In the genomic region with DNA sequence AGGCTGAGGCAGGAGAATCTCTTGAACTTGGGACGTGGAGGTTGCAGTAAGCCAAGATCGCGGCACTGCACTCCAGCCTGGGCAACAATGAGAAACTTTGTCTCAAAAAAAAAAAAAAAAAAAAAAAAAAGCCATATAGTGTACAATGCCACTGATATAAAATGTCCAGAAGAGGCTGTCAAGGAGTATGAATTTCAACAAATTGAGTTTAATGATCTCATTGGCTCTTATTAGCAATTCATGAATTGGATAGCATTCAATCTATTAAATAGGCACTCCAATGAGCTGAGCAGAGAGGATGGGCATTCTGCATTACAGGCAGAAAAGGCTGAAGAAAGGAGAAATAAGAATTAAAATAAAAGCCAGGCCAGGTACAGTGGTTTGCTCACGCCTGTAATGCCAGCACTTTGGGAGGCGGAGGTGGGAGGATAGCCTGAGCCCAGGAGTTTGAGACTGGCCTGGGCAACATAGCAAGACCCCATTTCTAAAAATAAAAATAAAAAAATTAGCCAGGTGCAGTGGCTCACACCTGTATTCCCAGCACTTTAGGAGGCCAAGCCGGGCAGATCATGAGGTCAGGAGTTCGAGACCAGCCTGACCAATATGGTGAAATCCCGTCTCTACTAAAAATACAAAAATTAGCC, we compare ENCODE assay signal across 8 cellular contexts. TPM values are rescaled to one million over a fixed set of nuclear protein-coding genes. Genes with fewer than 3 reads are reported as not detected.
A peak's percentile ranks its signal among the peaks of the same experiment; 100 is the strongest.
DNase-seq lines count a peak whose midpoint lies in the region; ATAC-seq and TF ChIP-seq lines count a peak whose summit lies in the region.

No MANE protein-coding gene starts in this region.

- H3K36me3 Mint-ChIP-seq in activated CD4-positive, alpha-beta T cell treated with anti-CD3 and anti-CD28 coated beads, Interleukin-2, amount 10 ng/mL, durations not matched to agents 7 days and 5 days (ENCODE audit: low read depth), result peaks cover 16% of the 10 kb centered on the region
- H3K36me3 Mint-ChIP-seq in activated naive CD8-positive, alpha-beta T cell treated with anti-CD3 and anti-CD28 coated beads, Interleukin-2, amount 10 ng/mL, durations not matched to agents 7 days and 5 days, result peaks cover 2% of the 10 kb centered on the region

- H3K9me3 Mint-ChIP-seq in activated CD4-positive, alpha-beta T cell treated with anti-CD3 and anti-CD28 coated beads, Interleukin-2, amount 10 ng/mL, durations not matched to agents 7 days and 5 days, result no peaks in the 10 kb centered on the region
- no peaks in the 10 kb centered on the region for H3K9me3 Mint-ChIP-seq in activated naive CD8-positive, alpha-beta T cell treated with anti-CD3 and anti-CD28 coated beads, Interleukin-2, amount 10 ng/mL, durations not matched to agents 7 days and 5 days

- no peak for ATAC-seq in activated naive CD8-positive, alpha-beta T cell treated with anti-CD3 and anti-CD28 coated beads, Interleukin-2, amount 10 ng/mL, durations not matched to agents 7 days and 5 days (ENCODE audit: low read depth)
- ATAC-seq in left lung, result no peak
- ATAC-seq in HG02852 (IDR thresholded peaks at IDR 0.05; ENCODE audit: unreplicated experiment), result no peak

- POLR2A ChIA-PET in activated CD4-positive, alpha-beta T cell treated with anti-CD3 and anti-CD28 coated beads, Interleukin-2, amount 10 ng/mL, durations not matched to agents 7 days and 5 days (lab: Charles Lee), result interaction anchor here (0.6 to 1.4 kb wide), 2 partner anchors 19 to 30 kb away, joined by 3 to 12 read pairs; a partner anchor contains a TSS
- POLR2A ChIA-PET in activated naive CD8-positive, alpha-beta T cell treated with anti-CD3 and anti-CD28 coated beads, Interleukin-2, amount 10 ng/mL, durations not matched to agents 7 days and 5 days (lab: Charles Lee), result interaction anchor here (0.9 to 3.1 kb wide), 8 partner anchors 12 to 286 kb away, joined by 3 to 31 read pairs (median 6); a partner anchor contains a TSS

- H3K4me3 ChIP-seq in left lung, result peak overlapping the region; percentile 22 to 92

- peaks cover 0 to 5% of the 10 kb centered on the region in 2 donors for H3K27me3 ChIP-seq in left lung

- H3K9me3 ChIP-seq in left lung, result no peaks in the 10 kb centered on the region

- H3K27ac ChIP-seq in left lung (peak overlapping the region; percentile 82), temporal lobe (ENCODE audit: low read depth, low read length) (peak overlapping the region; percentile 84)

- DNase-seq in activated CD4-positive, alpha-beta T cell treated with anti-CD3 and anti-CD28 coated beads, Interleukin-2, amount 10 ng/mL, durations not matched to agents 7 days and 5 days, result no peak
- no peak for DNase-seq in activated CD4-positive, alpha-beta T cell treated with anti-CD3 and anti-CD28 coated beads, Interleukin-2, amount 50 U/mL, for 4 hours
- no peak for DNase-seq in activated naive CD8-positive, alpha-beta T cell treated with anti-CD3 and anti-CD28 coated beads, Interleukin-2, amount 10 ng/mL, durations not matched to agents 7 days and 5 days
- DNase-seq in left lung, result no peak
- DNase-seq in HK-2 (ENCODE audit: unreplicated experiment), result no peak
- DNase-seq in HPDE6-E6E7 (ENCODE audit: extremely low spot score), result no peak

- peaks cover 6 to 40% of the 10 kb centered on the region in 2 donors for H3K4me1 ChIP-seq in left lung

- intact Hi-C loops in left lung (cut with DNase I), result no loop called here

- H3K27ac Mint-ChIP-seq in activated CD4-positive, alpha-beta T cell treated with anti-CD3 and anti-CD28 coated beads, Interleukin-2, amount 10 ng/mL, durations not matched to agents 7 days and 5 days, result peak overlapping the region; percentile 86
- H3K27ac Mint-ChIP-seq in activated naive CD8-positive, alpha-beta T cell treated with anti-CD3 and anti-CD28 coated beads, Interleukin-2, amount 10 ng/mL, durations not matched to agents 7 days and 5 days, result peak overlapping the region; percentile 57

- no peaks in the 10 kb centered on the region for H3K27me3 Mint-ChIP-seq in activated CD4-positive, alpha-beta T cell treated with anti-CD3 and anti-CD28 coated beads, Interleukin-2, amount 10 ng/mL, durations not matched to agents 7 days and 5 days
- H3K27me3 Mint-ChIP-seq in activated naive CD8-positive, alpha-beta T cell treated with anti-CD3 and anti-CD28 coated beads, Interleukin-2, amount 10 ng/mL, durations not matched to agents 7 days and 5 days, result no peaks in the 10 kb centered on the region

- H3K4me1 Mint-ChIP-seq in activated CD4-positive, alpha-beta T cell treated with anti-CD3 and anti-CD28 coated beads, Interleukin-2, amount 10 ng/mL, durations not matched to agents 7 days and 5 days, result peaks cover 38% of the 10 kb centered on the region
- peaks cover 13% of the 10 kb centered on the region for H3K4me1 Mint-ChIP-seq in activated naive CD8-positive, alpha-beta T cell treated with anti-CD3 and anti-CD28 coated beads, Interleukin-2, amount 10 ng/mL, durations not matched to agents 7 days and 5 days

- no peaks in the 10 kb centered on the region for H3K36me3 ChIP-seq in left lung

- peak overlapping the region; percentile 74 for H3K4me3 Mint-ChIP-seq in activated CD4-positive, alpha-beta T cell treated with anti-CD3 and anti-CD28 coated beads, Interleukin-2, amount 10 ng/mL, durations not matched to agents 7 days and 5 days
- peak overlapping the region; percentile 67 for H3K4me3 Mint-ChIP-seq in activated naive CD8-positive, alpha-beta T cell treated with anti-CD3 and anti-CD28 coated beads, Interleukin-2, amount 10 ng/mL, durations not matched to agents 7 days and 5 days

- CTCF ChIA-PET in activated CD4-positive, alpha-beta T cell treated with anti-CD3 and anti-CD28 coated beads, Interleukin-2, amount 10 ng/mL, durations not matched to agents 7 days and 5 days (lab: Charles Lee), result interaction anchor here (1.0 to 1.9 kb wide), 3 partner anchors 12 to 179 kb away, joined by 3 to 7 read pairs (median 4); no protein-coding TSS in a partner anchor

- TF ChIP-seq CTCF in left lung (IDR thresholded peaks at IDR 0.05), result no peak

RNA-seq across cellular contexts. Expression of a gene that starts 0.8 kb away (rescaled TPM):
- 100 to 1,000 TPM; 101 to 113 TPM for total RNA-seq in activated CD4-positive, alpha-beta T cell treated with anti-CD3 and anti-CD28 coated beads, Interleukin-2, amount 10 ng/mL, durations not matched to agents 7 days and 5 days
- total RNA-seq in activated naive CD8-positive, alpha-beta T cell treated with anti-CD3 and anti-CD28 coated beads, Interleukin-2, amount 10 ng/mL, durations not matched to agents 7 days and 5 days, result 10 to 100 TPM; 74.9 to 83.3 TPM
- 10 to 100 TPM; 35.1 to 40.5 TPM for total RNA-seq in left lung
- 32.2 TPM for total RNA-seq in temporal lobe

RNA-seq across cellular contexts. Expression of a gene that starts 18.4 kb away (rescaled TPM):
- 10 to 100 TPM; 31.2 to 39.2 TPM for total RNA-seq in activated CD4-positive, alpha-beta T cell treated with anti-CD3 and anti-CD28 coated beads, Interleukin-2, amount 10 ng/mL, durations not matched to agents 7 days and 5 days
- total RNA-seq in activated naive CD8-positive, alpha-beta T cell treated with anti-CD3 and anti-CD28 coated beads, Interleukin-2, amount 10 ng/mL, durations not matched to agents 7 days and 5 days, result 10 to 100 TPM; 83.1 to 85.4 TPM
- total RNA-seq in left lung (10 to 100 TPM; 54.0 to 73.5 TPM), temporal lobe (5.9 TPM)

RNA-seq across cellular contexts. Expression of a gene that starts 30.1 kb away (rescaled TPM):
- total RNA-seq in activated CD4-positive, alpha-beta T cell treated with anti-CD3 and anti-CD28 coated beads, Interleukin-2, amount 10 ng/mL, durations not matched to agents 7 days and 5 days, result 10 to 100 TPM; 49.0 to 66.4 TPM
- total RNA-seq in activated naive CD8-positive, alpha-beta T cell treated with anti-CD3 and anti-CD28 coated beads, Interleukin-2, amount 10 ng/mL, durations not matched to agents 7 days and 5 days, result 10 to 100 TPM; 46.5 to 48.5 TPM
- 10 to 100 TPM; 69.1 to 98.0 TPM for total RNA-seq in left lung
- 19.9 TPM for total RNA-seq in temporal lobe
